ENCODE assay signal across 8 cellular contexts in genomic region chr3:143175940-143176894, GRCh38. TPM values are rescaled to one million over a fixed set of nuclear protein-coding genes. Genes with fewer than 3 reads are reported as not detected.
DNase-seq lines count a peak whose midpoint lies in the region; ATAC-seq, FAIRE-seq and TF ChIP-seq lines count a peak whose summit lies in the region.
"Not testable (repeated sequence)": the region's sequence is repeated elsewhere in the genome, so short reads cannot be mapped to it uniquely, and the experiment has no call there.

No MANE protein-coding gene starts in this region.

- not testable (repeated sequence) for TF ChIP-seq CTCF in WTC11 (IDR thresholded peaks at IDR 0.05); lower lobe of right lung (IDR thresholded peaks at IDR 0.05)

- not testable (repeated sequence) for TF ChIP-seq POLR2A in GM12891 (IDR thresholded peaks at IDR 0.05; ENCODE audit: low read depth, low read length)

- H3K4me3 Mint-ChIP-seq in CD4-positive, CD25-positive, alpha-beta regulatory T cell; WTC11; stimulated activated memory B cell treated with anti-CD40 and anti-IgM and Interleukin-4, amounts not matched to agents 10 μg/mL and 1 μg/mL and 100 μg/mL, for 72 hours: not testable (repeated sequence)

- not testable (repeated sequence) for H3K9me3 ChIP-seq in CD4-positive, CD25-positive, alpha-beta regulatory T cell (ENCODE audit: control insufficient read depth in 2 of 2, low read length in 2 of 2); right cardiac atrium (ENCODE audit: control insufficient read depth, low read length); lower lobe of right lung

- intact Hi-C loops in right cardiac atrium (cut with DNase I); lower lobe of right lung (cut with DNase I): not testable (repeated sequence)

- peaks cover 13% of the 10 kb centered on the region for H3K4me1 ChIP-seq in CD4-positive, CD25-positive, alpha-beta regulatory T cell (ENCODE audit: control insufficient read depth, insufficient read depth, low read length, poor library complexity, severe bottlenecking)
- not testable (repeated sequence) for H3K4me1 ChIP-seq in right cardiac atrium (ENCODE audit: control insufficient read depth, insufficient read depth, low read length); lower lobe of right lung

- DNase-seq in CD4-positive, CD25-positive, alpha-beta regulatory T cell; GM12891 (ENCODE audit: insufficient read length, low spot score); HTR-8/SVneo (ENCODE audit: insufficient read length, low spot score); WTC11 (ENCODE audit: low spot score); lower lobe of right lung: not testable (repeated sequence)
- DNase-seq in right cardiac atrium = peak in 1 of 3 donors; percentile 57

- H3K27ac Mint-ChIP-seq in CD4-positive, CD25-positive, alpha-beta regulatory T cell = peak overlapping the region in 2 of 3 donors; percentile 11 to 66
- H3K27ac Mint-ChIP-seq in WTC11; stimulated activated memory B cell treated with anti-CD40 and anti-IgM and Interleukin-4, amounts not matched to agents 10 μg/mL and 1 μg/mL and 100 μg/mL, for 72 hours: not testable (repeated sequence)

- FAIRE-seq in GM12891 (lab: Jason Lieb, UNC) (peak; percentile 80), HTR-8/SVneo (lab: Jason Lieb, UNC) (peak; percentile 13)

- CTCF ChIA-PET in WTC11 (lab: Charles Lee) = not testable (repeated sequence)

- not testable (repeated sequence) for H3K27me3 ChIP-seq in CD4-positive, CD25-positive, alpha-beta regulatory T cell (ENCODE audit: control insufficient read depth, insufficient read depth, low read length); right cardiac atrium (ENCODE audit: control insufficient read depth, insufficient read depth); lower lobe of right lung (ENCODE audit: low read depth)

- WGBS in right cardiac atrium = 94% methylated on average over 43 of the region's 47 CpGs

- not testable (repeated sequence) for H3K36me3 Mint-ChIP-seq in CD4-positive, CD25-positive, alpha-beta regulatory T cell; WTC11
- H3K36me3 Mint-ChIP-seq in stimulated activated memory B cell treated with anti-CD40 and anti-IgM and Interleukin-4, amounts not matched to agents 10 μg/mL and 1 μg/mL and 100 μg/mL, for 72 hours = peaks cover 11% of the 10 kb centered on the region

- POLR2A ChIA-PET in WTC11 (lab: Charles Lee) = not testable (repeated sequence)

- H3K4me3 ChIP-seq in CD4-positive, CD25-positive, alpha-beta regulatory T cell (ENCODE audit: low read depth, low read length); right cardiac atrium (ENCODE audit: low read length); lower lobe of right lung: not testable (repeated sequence)

- not testable (repeated sequence) for ATAC-seq in CD4-positive, CD25-positive, alpha-beta regulatory T cell (ENCODE audit: low read depth in 2 of 2)
- ATAC-seq in WTC11 (peak; percentile 78), esophagus mucosa (peak; percentile 41), right cardiac atrium (peak; percentile 34 to 66), lower lobe of right lung (peak; percentile 12 to 22)
- ATAC-seq in stimulated activated memory B cell treated with anti-CD40 and anti-IgM and Interleukin-4, amounts not matched to agents 10 μg/mL and 1 μg/mL and 100 μg/mL, for 72 hours = peak; percentile 53

- not testable (repeated sequence) for H3K36me3 ChIP-seq in CD4-positive, CD25-positive, alpha-beta regulatory T cell (ENCODE audit: control insufficient read depth, insufficient read depth, low read length); lower lobe of right lung

- not testable (repeated sequence) for H3K27ac ChIP-seq in CD4-positive, CD25-positive, alpha-beta regulatory T cell (ENCODE audit: insufficient read depth, low read length, poor library complexity, severe bottlenecking); right cardiac atrium (ENCODE audit: low read length); lower lobe of right lung

- H3K4me1 Mint-ChIP-seq in CD4-positive, CD25-positive, alpha-beta regulatory T cell = peaks cover 21 to 60% (median 29%) of the 10 kb centered on the region in 4 donors
- not testable (repeated sequence) for H3K4me1 Mint-ChIP-seq in WTC11
- H3K4me1 Mint-ChIP-seq in stimulated activated memory B cell treated with anti-CD40 and anti-IgM and Interleukin-4, amounts not matched to agents 10 μg/mL and 1 μg/mL and 100 μg/mL, for 72 hours = peaks cover 42% of the 10 kb centered on the region

- H3K9me3 Mint-ChIP-seq in CD4-positive, CD25-positive, alpha-beta regulatory T cell = not testable (repeated sequence)
- H3K9me3 Mint-ChIP-seq in WTC11 = peaks cover 34% of the 10 kb centered on the region
- H3K9me3 Mint-ChIP-seq in stimulated activated memory B cell treated with anti-CD40 and anti-IgM and Interleukin-4, amounts not matched to agents 10 μg/mL and 1 μg/mL and 100 μg/mL, for 72 hours = peaks cover 12% of the 10 kb centered on the region

- H3K27me3 Mint-ChIP-seq in CD4-positive, CD25-positive, alpha-beta regulatory T cell; WTC11 (ENCODE audit: low read depth); stimulated activated memory B cell treated with anti-CD40 and anti-IgM and Interleukin-4, amounts not matched to agents 10 μg/mL and 1 μg/mL and 100 μg/mL, for 72 hours: not testable (repeated sequence)

RNA-seq across cellular contexts. Expression of gene CHST2, which starts 56.6 kb away (rescaled TPM):
- total RNA-seq in CD4-positive, CD25-positive, alpha-beta regulatory T cell = 4.9 TPM
- 1 to 10 TPM; 4.3 to 6.0 (median 5.2) TPM for polyA plus RNA-seq in CD4-positive, CD25-positive, alpha-beta regulatory T cell
- polyA plus RNA-seq in GM12891 (2012; ENCODE audit: low read depth, missing spikeins) = 21.8 TPM
- total RNA-seq in WTC11 (2021) = 13.2 to 17.3 TPM (median 13.4 TPM) in 3 replicates
- 1.5 TPM for total RNA-seq in esophagus mucosa
- 1 to 10 TPM; 1.5 to 3.3 (median 2.4) TPM for total RNA-seq in right cardiac atrium
- 2.0 TPM for polyA plus RNA-seq in right cardiac atrium
- 6.2 TPM for total RNA-seq in lower lobe of right lung
